In genomic region chr17:82271401-82271800, GRCh38 we compare ENCODE assay signal across 11 cellular contexts. TPM values are rescaled to one million over a fixed set of nuclear protein-coding genes. Genes with fewer than 3 reads are reported as not detected.
DNase-seq lines count a peak whose midpoint lies in the region; ATAC-seq and TF ChIP-seq lines count a peak whose summit lies in the region.
"Had no signal": no experiment of that assay in that cellular context is flagged by ENCODE, and none has a peak within 500 bp of the region (broad histone marks: within the 10 kb centered on the region; RNA-seq: fewer than 3 reads in every experiment).

No MANE protein-coding gene starts in this region.

- CTCF ChIA-PET in activated naive CD4-positive, alpha-beta T cell treated with anti-CD3 and anti-CD28 coated beads, Interleukin-2, amount 10 ng/mL, durations not matched to agents 7 days and 5 days (lab: Charles Lee) = interaction anchor here (1.0 kb wide), 1 partner anchor 50 kb away, joined by 4 read pairs; no protein-coding TSS in a partner anchor

- H3K4me3 ChIP-seq in adrenal gland = no peak overlapping the region
- peak overlapping the region; percentile 92 for H3K4me3 ChIP-seq in lower lobe of right lung
- H3K4me3 ChIP-seq in transverse colon = no peak overlapping the region

- H3K9me3 Mint-ChIP-seq in activated naive CD4-positive, alpha-beta T cell treated with anti-CD3 and anti-CD28 coated beads, Interleukin-2, amount 10 ng/mL, durations not matched to agents 7 days and 5 days = no peaks in the 10 kb centered on the region

- peak overlapping the region; percentile 82 for H3K4me3 Mint-ChIP-seq in activated naive CD4-positive, alpha-beta T cell treated with anti-CD3 and anti-CD28 coated beads, Interleukin-2, amount 10 ng/mL, durations not matched to agents 7 days and 5 days

- peak overlapping the region in 3 of 5 donors; percentile 97 to 100 (median 97) for H3K27ac ChIP-seq in adrenal gland
- no peak overlapping the region for H3K27ac ChIP-seq in lower lobe of right lung
- H3K27ac ChIP-seq in transverse colon = peak overlapping the region; percentile 96 to 100 (median 98)

- TF ChIP-seq EP300 in transverse colon (IDR thresholded peaks at IDR 0.05; ENCODE audit: low read depth) = no peak

- in situ Hi-C loops in transverse colon (cut with MboI; ENCODE audit: low pct_ligation_motif_present in 1 of 4, low pct_unique_long_range_greater_than_20kb in 1 of 4, low sequenced_read_pairs in 3 of 4) = no loop called here

- no peak for ATAC-seq in lower lobe of right lung
- ATAC-seq in HG03521 (IDR thresholded peaks at IDR 0.05; ENCODE audit: unreplicated experiment) = no peak

- intact Hi-C loops in adrenal gland (cut with DNase I) (no loop called here), lower lobe of right lung (cut with DNase I) (no loop called here), transverse colon (cut with DNase I; ENCODE audit: low total_unique reads) (no loop called here)

- H3K27me3 ChIP-seq in adrenal gland (no peaks in the 10 kb centered on the region), lower lobe of right lung (ENCODE audit: low read depth) (no peaks in the 10 kb centered on the region), transverse colon (no peaks in the 10 kb centered on the region)

- peak overlapping the region; percentile 92 for H3K27ac Mint-ChIP-seq in activated naive CD4-positive, alpha-beta T cell treated with anti-CD3 and anti-CD28 coated beads, Interleukin-2, amount 10 ng/mL, durations not matched to agents 7 days and 5 days

- H3K36me3 Mint-ChIP-seq in activated naive CD4-positive, alpha-beta T cell treated with anti-CD3 and anti-CD28 coated beads, Interleukin-2, amount 10 ng/mL, durations not matched to agents 7 days and 5 days = peaks cover 39% of the 10 kb centered on the region

- no peak for DNase-seq in activated naive CD4-positive, alpha-beta T cell treated with anti-CD3 and anti-CD28 coated beads, Interleukin-2, amount 10 ng/mL, durations not matched to agents 7 days and 5 days
- DNase-seq in activated naive CD4-positive, alpha-beta T cell treated with anti-CD3 and anti-CD28 coated beads, Interleukin-2, amount 50 U/mL, for 16 hours = no peak
- DNase-seq in adrenal gland = no peak
- no peak for DNase-seq in lower lobe of right lung
- DNase-seq in transverse colon = no peak
- DNase-seq in NCI-H748 (lab: John Stamatoyannopoulos, UW; ENCODE audit: unreplicated experiment) = no peak
- DNase-seq in DMS53 (lab: John Stamatoyannopoulos, UW) = no peak
- DNase-seq: activated CD8-positive, alpha-beta memory T cell treated with anti-CD3 and anti-CD28 coated beads, Interleukin-2, amount 50 U/mL, for 48 hours; Kasumi-1; retina had no signal

- H3K9me3 ChIP-seq in adrenal gland (replicated peaks in 1 of 3) (no peaks in the 10 kb centered on the region), lower lobe of right lung (no peaks in the 10 kb centered on the region), transverse colon (no peaks in the 10 kb centered on the region)

- H3K4me1 ChIP-seq in adrenal gland (replicated peaks in 1 of 2) (peaks cover 50 to 73% of the 10 kb centered on the region in 2 donors), lower lobe of right lung (peaks cover 72% of the 10 kb centered on the region), transverse colon (peaks cover 56 to 74% (median 68%) of the 10 kb centered on the region in 4 donors)

- WGBS in adrenal gland, 4 donors = 66 to 81% (median 74%) methylated on average over 3 to 6 of the region's 6 CpGs
- WGBS in transverse colon (ENCODE audit: low coverage in 1 of 2), 2 donors = 84% methylated on average over 6 of the region's 6 CpGs; no CpG with 5 or more reads in 1 of the 2 donors

- H3K4me1 Mint-ChIP-seq in activated naive CD4-positive, alpha-beta T cell treated with anti-CD3 and anti-CD28 coated beads, Interleukin-2, amount 10 ng/mL, durations not matched to agents 7 days and 5 days = peaks cover 57% of the 10 kb centered on the region

- no peak for TF ChIP-seq CTCF in adrenal gland (IDR thresholded peaks at IDR 0.05)
- TF ChIP-seq CTCF in lower lobe of right lung (IDR thresholded peaks at IDR 0.05) = no peak
- no peak for TF ChIP-seq CTCF in transverse colon (IDR thresholded peaks at IDR 0.05)

- H3K36me3 ChIP-seq in adrenal gland (replicated peaks in 1 of 2) = peaks cover 0 to 20% of the 10 kb centered on the region in 2 donors
- H3K36me3 ChIP-seq in lower lobe of right lung = peaks cover 52% of the 10 kb centered on the region
- H3K36me3 ChIP-seq in transverse colon = peaks cover 0 to 7% (median 0%) of the 10 kb centered on the region in 4 donors

- H3K27me3 Mint-ChIP-seq in activated naive CD4-positive, alpha-beta T cell treated with anti-CD3 and anti-CD28 coated beads, Interleukin-2, amount 10 ng/mL, durations not matched to agents 7 days and 5 days = peaks cover 23% of the 10 kb centered on the region

- TF ChIP-seq POLR2A in adrenal gland (IDR thresholded peaks at IDR 0.05) (no peak), transverse colon (IDR thresholded peaks at IDR 0.05) (no peak)

RNA-seq across cellular contexts. Expression of gene CSNK1D, which starts 2.1 kb away (rescaled TPM):
- 100 to 1,000 TPM in 4 of 8 donors, 10 to 100 TPM in 4; 49.8 to 185 (median 97.4) TPM for total RNA-seq in adrenal gland
- 100 to 1,000 TPM; 126 to 171 (median 153) TPM for polyA plus RNA-seq in adrenal gland
- total RNA-seq in lower lobe of right lung = 146 TPM
- total RNA-seq in transverse colon = 100 to 1,000 TPM in 2 of 4 donors, 10 to 100 TPM in 2; 86.0 to 230 (median 148) TPM

RNA-seq across cellular contexts. Expression of gene SLC16A3, which starts 42.6 kb away (rescaled TPM):
- total RNA-seq in adrenal gland (10 to 100 TPM; 21.9 to 58.6 (median 40.1) TPM), lower lobe of right lung (81.9 TPM), transverse colon (100 to 1,000 TPM in 1 of 4 donors, 10 to 100 TPM in 3; 11.5 to 105 (median 48.9) TPM)
- polyA plus RNA-seq in adrenal gland = 10 to 100 TPM in 2 of 3 donors, 1 to 10 TPM in 1; 2.7 to 14.4 (median 10.5) TPM

RNA-seq across cellular contexts. Expression of gene CD7, which starts 46.0 kb away (rescaled TPM):
- 1 to 10 TPM in 6 of 8 donors, under 1 TPM in 1, not detected in 1; 0.83 to 4.1 (median 1.8) TPM for total RNA-seq in adrenal gland
- polyA plus RNA-seq in adrenal gland = 1 to 10 TPM in 2 of 3 donors, not detected in 1; 1.1 to 4.2 TPM
- 7.1 TPM for total RNA-seq in lower lobe of right lung
- 1 to 10 TPM; 6.1 to 9.7 (median 7.4) TPM for total RNA-seq in transverse colon

RNA-seq across cellular contexts. Expression of gene CCDC57, which starts 58.8 kb away (rescaled TPM):
- total RNA-seq in adrenal gland (10 to 100 TPM; 14.7 to 51.3 (median 28.8) TPM), lower lobe of right lung (63.4 TPM), transverse colon (10 to 100 TPM; 23.5 to 87.5 (median 48.3) TPM)
- 100 to 1,000 TPM in 2 of 3 donors, 1 to 10 TPM in 1; 7.1 to 275 (median 129) TPM for polyA plus RNA-seq in adrenal gland
